Comparison of ENCODE assay signal across 14 cellular contexts in the genomic region with DNA sequence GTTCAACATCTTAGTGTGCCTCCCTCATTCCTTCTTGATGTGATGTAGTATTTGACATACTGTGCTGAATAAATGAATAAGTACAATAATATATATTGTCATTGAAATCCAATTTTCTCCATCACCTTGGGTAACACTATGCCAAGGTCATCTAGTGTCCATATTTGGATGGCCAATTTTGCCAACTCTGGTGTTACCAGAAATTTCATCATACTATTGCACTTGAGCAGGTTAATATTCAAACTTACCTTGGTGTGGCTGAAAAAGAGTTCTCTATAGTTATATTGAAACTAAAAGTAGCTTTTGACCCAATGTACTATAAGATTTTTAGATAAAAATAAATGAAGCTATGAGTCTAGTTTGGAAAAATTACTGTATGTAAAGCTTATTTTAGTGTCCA.
DNase-seq lines count a peak whose midpoint lies in the region; ATAC-seq and TF ChIP-seq lines count a peak whose summit lies in the region.
"Had no signal": no experiment of that assay in that cellular context is flagged by ENCODE, and none has a peak within 500 bp of the region (broad histone marks: within the 10 kb centered on the region; RNA-seq: fewer than 3 reads in every experiment).

No MANE protein-coding gene starts in this region.

- ATAC-seq in GM19025 (IDR thresholded peaks at IDR 0.05; ENCODE audit: low read depth, unreplicated experiment) (peak; percentile 70), HG02642 (IDR thresholded peaks at IDR 0.05; ENCODE audit: poor library complexity, unreplicated experiment) (peak; percentile 62), HG03558 (IDR thresholded peaks at IDR 0.05; ENCODE audit: extremely low read depth, unreplicated experiment) (peak; percentile 73), HG02571 (IDR thresholded peaks at IDR 0.05; ENCODE audit: unreplicated experiment) (no peak)
- ATAC-seq in stimulated activated naive B cell treated with anti-CD40 and anti-IgM and Interleukin-4, amounts not matched to agents 10 μg/mL and 1 μg/mL and 100 μg/mL, for 72 hours (replicated peaks) = no peak
- ATAC-seq: pancreas had no signal

- CTCF ChIA-PET in Calu3 (lab: Charles Lee) = interaction anchor here (1.1 kb wide), 1 partner anchor 21 kb away, joined by 3 read pairs; no protein-coding TSS in a partner anchor

- no peak overlapping the region for H3K4me3 Mint-ChIP-seq in Calu3 (ENCODE audit: low read depth, unreplicated experiment)
- no peak overlapping the region for H3K4me3 Mint-ChIP-seq in stimulated activated naive B cell treated with anti-CD40 and anti-IgM and Interleukin-4, amounts not matched to agents 10 μg/mL and 1 μg/mL and 100 μg/mL, for 72 hours
- H3K4me3 Mint-ChIP-seq in type B pancreatic cell = no peak overlapping the region
- H3K4me3 Mint-ChIP-seq: activated B cell treated with CpG ODN at 0.5 μM for 24 hours had no signal

- peaks cover 9% of the 10 kb centered on the region for H3K4me1 Mint-ChIP-seq in Calu3 (ENCODE audit: low read depth, unreplicated experiment)
- peaks cover 0 to 4% of the 10 kb centered on the region in 2 donors for H3K4me1 Mint-ChIP-seq in stimulated activated naive B cell treated with anti-CD40 and anti-IgM and Interleukin-4, amounts not matched to agents 10 μg/mL and 1 μg/mL and 100 μg/mL, for 72 hours
- no peaks in the 10 kb centered on the region for H3K4me1 Mint-ChIP-seq in type B pancreatic cell (ENCODE audit: unreplicated experiment)
- H3K4me1 Mint-ChIP-seq: activated B cell treated with CpG ODN at 0.5 μM for 24 hours had no signal

- DNase-seq in Calu3 (no peak), mucosa of gallbladder (ENCODE audit: low spot score) (no peak), type B pancreatic cell (ENCODE audit: extremely low spot score, unreplicated experiment) (no peak)
- DNase-seq in stimulated activated naive B cell treated with anti-CD40 and anti-IgM and Interleukin-4, amounts not matched to agents 10 μg/mL and 1 μg/mL and 100 μg/mL, for 72 hours = no peak
- DNase-seq: activated B cell treated with CpG ODN at 0.5 μM for 24 hours, pancreas, Peyer's patch, spleen, SW 1271, tibial artery had no signal

- intact Hi-C loops in Calu3 (cut with micrococcal nuclease; ENCODE audit: unreplicated experiment) = no loop called here

- H3K27me3 Mint-ChIP-seq in Calu3 (ENCODE audit: unreplicated experiment) (no peaks in the 10 kb centered on the region), type B pancreatic cell (no peaks in the 10 kb centered on the region)
- H3K27me3 Mint-ChIP-seq in stimulated activated naive B cell treated with anti-CD40 and anti-IgM and Interleukin-4, amounts not matched to agents 10 μg/mL and 1 μg/mL and 100 μg/mL, for 72 hours = no peaks in the 10 kb centered on the region
- H3K27me3 Mint-ChIP-seq: activated B cell treated with CpG ODN at 0.5 μM for 24 hours had no signal

- H3K36me3 Mint-ChIP-seq in Calu3 (ENCODE audit: insufficient read depth, unreplicated experiment) (peaks cover 6% of the 10 kb centered on the region), type B pancreatic cell (peaks cover 9% of the 10 kb centered on the region)
- H3K36me3 Mint-ChIP-seq in stimulated activated naive B cell treated with anti-CD40 and anti-IgM and Interleukin-4, amounts not matched to agents 10 μg/mL and 1 μg/mL and 100 μg/mL, for 72 hours = peaks cover 34 to 46% of the 10 kb centered on the region in 2 donors

- peaks cover 2% of the 10 kb centered on the region for H3K9me3 Mint-ChIP-seq in Calu3 (ENCODE audit: low read depth, unreplicated experiment)
- H3K9me3 Mint-ChIP-seq in stimulated activated naive B cell treated with anti-CD40 and anti-IgM and Interleukin-4, amounts not matched to agents 10 μg/mL and 1 μg/mL and 100 μg/mL, for 72 hours = no peaks in the 10 kb centered on the region
- no peaks in the 10 kb centered on the region for H3K9me3 Mint-ChIP-seq in type B pancreatic cell
- H3K9me3 Mint-ChIP-seq: activated B cell treated with CpG ODN at 0.5 μM for 24 hours had no signal

- TF ChIP-seq CTCF in Calu3 (IDR thresholded peaks at IDR 0.05; ENCODE audit: unreplicated experiment) (no peak), type B pancreatic cell (conservative IDR thresholded peaks at IDR 0.05) (no peak)

- no TSS peak for BruUV-seq in Calu3 (replicated peaks; lab: Mats Ljungman, UMichigan)

- H3K27ac Mint-ChIP-seq in Calu3 (ENCODE audit: unreplicated experiment) (peak overlapping the region; percentile 97), type B pancreatic cell (no peak overlapping the region)
- no peak overlapping the region for H3K27ac Mint-ChIP-seq in stimulated activated naive B cell treated with anti-CD40 and anti-IgM and Interleukin-4, amounts not matched to agents 10 μg/mL and 1 μg/mL and 100 μg/mL, for 72 hours
- H3K27ac Mint-ChIP-seq: activated B cell treated with CpG ODN at 0.5 μM for 24 hours had no signal

Comparison
In these comparisons a context has a peak if more than half of its experiments do, and no peak if none do; other contexts are left out.
1. ATAC-seq: peak in GM19025 (single experiment), HG02642 (single experiment) and HG03558 (single experiment); none in stimulated activated naive B cell treated with anti-CD40 and anti-IgM and Interleukin-4, amounts not matched to agents 10 μg/mL and 1 μg/mL and 100 μg/mL, for 72 hours (0 of 2) and HG02571 (single experiment).